ENCODE assay signal across 10 cellular contexts in the genomic region with DNA sequence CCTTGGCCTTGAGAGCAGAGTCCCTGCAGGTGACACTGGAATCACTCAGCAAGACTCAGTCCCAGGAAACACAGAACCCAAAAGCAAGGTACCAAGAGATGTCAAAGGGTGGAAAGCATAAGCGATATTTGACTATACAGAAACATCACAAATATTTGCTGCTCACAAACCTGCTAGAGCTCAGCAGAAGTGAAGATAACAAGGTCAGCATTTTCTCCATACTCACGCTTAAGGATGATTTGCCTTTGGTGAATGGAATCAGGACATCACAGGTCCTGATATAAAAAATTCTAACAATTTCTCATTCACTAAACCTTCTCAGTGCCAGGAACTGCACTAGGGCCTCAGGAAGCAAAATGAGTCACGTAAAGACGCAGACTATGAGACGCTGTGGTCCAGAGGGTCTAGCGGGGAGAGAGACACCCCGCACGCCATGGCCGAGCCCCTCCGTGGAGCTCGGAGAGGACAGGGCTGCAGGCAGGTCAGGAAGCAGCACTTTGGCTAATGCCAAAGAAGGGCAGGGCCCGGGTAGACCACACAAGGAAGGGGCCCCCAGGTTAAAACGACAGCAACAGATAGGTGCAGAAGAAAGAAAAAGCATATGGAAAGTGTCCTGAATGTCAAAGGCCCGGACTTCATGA.
"Had no signal": no experiment of that assay in that cellular context is flagged by ENCODE, and none has a peak within 500 bp of the region (broad histone marks: within the 10 kb centered on the region; RNA-seq: fewer than 3 reads in every experiment).

No MANE protein-coding gene starts in this region.

- H3K9me3 ChIP-seq: esophagus muscularis mucosa, neutrophil had no signal

- DNase-seq: activated CD4-positive, alpha-beta T cell treated with anti-CD3 and anti-CD28 coated beads, Interleukin-2, amount 10 ng/mL, durations not matched to agents 7 days and 5 days; activated naive CD4-positive, alpha-beta T cell treated with Interleukin-2 at 50 U/mL for 16 hours; hippocampal formation; retina; stimulated activated CD4-positive, alpha-beta T cell treated with anti-CD3 and anti-CD28 coated beads, Interleukin-15, amount 100 ng/mL, for 24 hours; stimulated activated CD4-positive, alpha-beta T cell treated with anti-CD3 and anti-CD28 coated beads, Interleukin-4, amount 100 ng/mL, for 1 hour; stimulated activated naive B cell treated with anti-CD40 and anti-IgM and Interleukin-4, amounts not matched to agents 10 μg/mL and 1 μg/mL and 100 μg/mL, for 72 hours; T-helper 9 cell had no signal

- H3K4me3 ChIP-seq: esophagus muscularis mucosa had no signal

- ATAC-seq: stimulated activated naive B cell treated with anti-CD40 and anti-IgM and Interleukin-4, amounts not matched to agents 10 μg/mL and 1 μg/mL and 100 μg/mL, for 72 hours had no signal

- H3K36me3 ChIP-seq: esophagus muscularis mucosa, neutrophil had no signal

- H3K27ac ChIP-seq: esophagus muscularis mucosa, neutrophil had no signal
